1 cellular context compared by ENCODE assay signal in genomic region chr4:10144479-10144878, GRCh38.
TF ChIP-seq lines count a peak whose summit lies in the region.

No MANE protein-coding gene starts in this region.

TF ChIP-seq in K562, 482 proteins besides CTCF, POLR2A, EP300 and RAD21 (continued from another document):
- no peak for TF ChIP-seq MCM7 (IDR thresholded peaks at IDR 0.05)
- TF ChIP-seq SP2 (IDR thresholded peaks at IDR 0.05; ENCODE audit: extremely low read depth, low read depth, low read length, poor library complexity, severe bottlenecking): no peak
- TF ChIP-seq RFX7 (CRISPR knock-in tag; IDR thresholded peaks at IDR 0.05): no peak
- TF ChIP-seq MXI1 (IDR thresholded peaks at IDR 0.05; ENCODE audit: low read depth, low read length): no peak
- no peak for TF ChIP-seq HMBOX1 (IDR thresholded peaks at IDR 0.05)
- no peak for TF ChIP-seq SIN3A (IDR thresholded peaks at IDR 0.05; ENCODE audit: borderline replicate concordance in 2 of 2, control insufficient read depth in 1 of 2, low read depth in 2 of 2, low read length in 2 of 2)
- TF ChIP-seq ZNF146 (CRISPR knock-in tag; IDR thresholded peaks at IDR 0.05; ENCODE audit: unreplicated experiment): no peak
- TF ChIP-seq RBM17 (IDR thresholded peaks at IDR 0.05; ENCODE audit: borderline replicate concordance, low read depth, low read length): no peak
- TF ChIP-seq SIN3B (IDR thresholded peaks at IDR 0.05; ENCODE audit: low read depth): no peak
TF ChIP-seq in K562: peak in this region for 0.
